2 cellular contexts compared by ENCODE assay signal in the genomic region with DNA sequence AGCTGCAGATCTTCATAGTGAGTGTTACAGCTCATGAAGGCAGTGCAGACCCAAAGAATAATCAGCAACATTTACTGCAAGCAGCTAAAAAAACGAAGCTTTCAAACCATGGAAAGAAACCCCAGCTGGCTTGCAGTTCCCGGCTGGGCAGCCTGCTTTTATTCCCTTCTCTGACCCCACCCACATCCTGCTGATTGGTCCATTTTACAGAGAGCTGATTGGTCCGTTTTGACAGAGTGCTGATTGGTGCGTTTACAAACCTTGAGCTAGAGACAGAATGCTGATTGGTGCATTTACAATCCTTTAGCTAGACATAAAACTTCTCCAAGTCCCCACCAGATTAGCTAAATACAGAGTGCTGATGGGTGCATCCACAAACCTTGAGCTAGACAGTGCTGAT. TPM values are rescaled to one million over a fixed set of nuclear protein-coding genes. Genes with fewer than 3 reads are reported as not detected.
"Had no signal": no experiment of that assay in that cellular context is flagged by ENCODE, and none has a peak within 500 bp of the region (broad histone marks: within the 10 kb centered on the region; RNA-seq: fewer than 3 reads in every experiment).

No MANE protein-coding gene starts in this region.

RNA-seq across cellular contexts. Expression of a gene that starts 12.0 kb away (rescaled TPM):
- total RNA-seq: G401, GM12878 had no signal
- polyA plus RNA-seq: GM12878 had no signal

RNA-seq across cellular contexts. Expression of a gene that starts 25.0 kb away (rescaled TPM):
- total RNA-seq: G401 had no signal
- polyA plus RNA-seq: GM12878 had no signal
